ENCODE assay signal across 8 cellular contexts in the genomic region with DNA sequence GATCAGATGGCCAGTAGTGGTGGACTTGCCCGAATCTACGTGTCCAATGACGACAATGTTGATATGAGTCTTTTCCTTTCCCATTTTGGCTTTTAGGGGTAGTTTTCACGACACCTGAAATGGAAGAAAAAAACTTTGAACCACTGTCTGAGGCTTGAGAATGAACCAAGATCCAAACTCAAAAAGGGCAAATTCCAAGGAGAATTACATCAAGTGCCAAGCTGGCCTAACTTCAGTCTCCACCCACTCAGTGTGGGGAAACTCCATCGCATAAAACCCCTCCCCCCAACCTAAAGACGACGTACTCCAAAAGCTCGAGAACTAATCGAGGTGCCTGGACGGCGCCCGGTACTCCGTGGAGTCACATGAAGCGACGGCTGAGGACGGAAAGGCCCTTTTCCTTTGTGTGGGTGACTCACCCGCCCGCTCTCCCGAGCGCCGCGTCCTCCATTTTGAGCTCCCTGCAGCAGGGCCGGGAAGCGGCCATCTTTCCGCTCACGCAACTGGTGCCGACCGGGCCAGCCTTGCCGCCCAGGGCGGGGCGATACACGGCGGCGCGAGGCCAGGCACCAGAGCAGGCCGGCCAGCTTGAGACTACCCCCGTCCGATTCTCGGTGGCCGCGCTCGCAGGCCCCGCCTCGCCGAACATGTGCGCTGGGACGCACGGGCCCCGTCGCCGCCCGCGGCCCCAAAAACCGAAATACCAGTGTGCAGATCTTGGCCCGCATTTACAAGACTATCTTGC. TPM values are rescaled to one million over a fixed set of nuclear protein-coding genes. Genes with fewer than 3 reads are reported as not detected.
DNase-seq lines count a peak whose midpoint lies in the region; ATAC-seq and TF ChIP-seq lines count a peak whose summit lies in the region.

No MANE protein-coding gene starts in this region.

- peak overlapping the region; percentile 97 for H3K27ac ChIP-seq in mammary epithelial cell (ENCODE audit: insufficient read depth, low read depth, low read length)
- peak overlapping the region; percentile 83 to 100 (median 98) for H3K27ac ChIP-seq in skin epidermis

- peak overlapping the region; percentile 98 for H3K4me3 Mint-ChIP-seq in WTC11
- H3K4me3 Mint-ChIP-seq in immature natural killer cell: peak overlapping the region; percentile 90 to 98 (median 97)

- TSS peak; percentile 7 for BruUV-seq in mammary epithelial cell (replicated peaks; lab: Mats Ljungman, UMichigan)

- no peaks in the 10 kb centered on the region for H3K9me3 ChIP-seq in mammary epithelial cell (replicated peaks; ENCODE audit: insufficient read depth, low read length)

- in situ Hi-C loops in mammary epithelial cell (cut with MboI; ENCODE audit: low sequenced_read_pairs in 2 of 2): loop anchor here (5.0 to 25.0 kb wide), 2 partner anchors 62 to 92 kb away; no protein-coding TSS in a partner anchor

- DNase-seq in DMS 273 (lab: John Stamatoyannopoulos, UW; ENCODE audit: unreplicated experiment): peak; percentile 67
- no peak for DNase-seq in DMS 273 treated with DMSO at 0.1 percent for 48 hours (lab: John Stamatoyannopoulos, UW)
- peak; percentile 73 for DNase-seq in NAMALWA (ENCODE audit: low spot score)
- peak; percentile 38 for DNase-seq in WTC11 (ENCODE audit: low spot score)
- peak; percentile 76 for DNase-seq in mammary epithelial cell
- peak; percentile 79 to 81 (median 79) for DNase-seq in immature natural killer cell

- CTCF ChIA-PET in WTC11 (lab: Charles Lee): interaction anchor here (2.9 kb wide), 1 partner anchor 133 kb away, joined by 24 read pairs; a partner anchor contains a TSS
- CTCF ChIA-PET in mammary epithelial cell (lab: Charles Lee; ENCODE audit: low non-redundant PET): no interaction called here

- POLR2A ChIA-PET in WTC11 (lab: Charles Lee): interaction anchor here (0.6 to 3.5 kb wide), 14 partner anchors 28 to 134 kb away, joined by 3 to 33 read pairs (median 7); a partner anchor contains a TSS

- H3K9me3 Mint-ChIP-seq in WTC11 (no peaks in the 10 kb centered on the region), immature natural killer cell (no peaks in the 10 kb centered on the region)

- H3K27ac Mint-ChIP-seq in WTC11: peak overlapping the region; percentile 100
- H3K27ac Mint-ChIP-seq in immature natural killer cell: peak overlapping the region; percentile 97 to 100 (median 99)

- dilution Hi-C loops in mammary epithelial cell (cut with HindIII; ENCODE audit: low sequenced_read_pairs): loop anchor here (5.0 to 10.0 kb wide), 3 partner anchors 43 to 135 kb away; a partner anchor contains a TSS

- H3K27me3 Mint-ChIP-seq in WTC11 (ENCODE audit: low read depth) (peaks cover 12% of the 10 kb centered on the region), immature natural killer cell (ENCODE audit: low read depth in 3 of 3) (peaks cover 17 to 48% (median 43%) of the 10 kb centered on the region in 3 donors)

- peaks cover 32% of the 10 kb centered on the region for H3K36me3 ChIP-seq in mammary epithelial cell (ENCODE audit: insufficient read depth, low read length)

- peak overlapping the region; percentile 84 for H3K4me2 ChIP-seq in mammary epithelial cell (ENCODE audit: insufficient read depth, low read depth, low read length)

- no peak for ATAC-seq in WTC11
- no peak for ATAC-seq in GM21367 (IDR thresholded peaks at IDR 0.05; ENCODE audit: unreplicated experiment)

- 2% methylated on average over 46 of the region's 55 CpGs for WGBS in mammary epithelial cell (ENCODE audit: low coverage, missing lambda C conversion rate)

- H3K4me1 Mint-ChIP-seq in WTC11 (peaks cover 61% of the 10 kb centered on the region), immature natural killer cell (peaks cover 78 to 81% of the 10 kb centered on the region in 2 donors)

- H3K4me1 ChIP-seq in mammary epithelial cell (ENCODE audit: insufficient read depth, low read length): peaks cover 19% of the 10 kb centered on the region

- H3K36me3 Mint-ChIP-seq in WTC11: peaks cover 59% of the 10 kb centered on the region
- peaks cover 11 to 48% (median 22%) of the 10 kb centered on the region in 3 donors for H3K36me3 Mint-ChIP-seq in immature natural killer cell

- no peak for TF ChIP-seq CTCF in WTC11 (IDR thresholded peaks at IDR 0.05)
- no peak for TF ChIP-seq CTCF in mammary epithelial cell (conservative IDR thresholded peaks at IDR 0.05 in 1 of 2, IDR thresholded peaks at IDR 0.05 in 1 of 2; ENCODE audit: extremely low read depth in 1 of 2, insufficient read depth in 1 of 2, low read depth in 1 of 2, low read length in 2 of 2)

- peaks cover 53% of the 10 kb centered on the region for H3K79me2 ChIP-seq in mammary epithelial cell (ENCODE audit: insufficient read depth, low read length)

- H3K4me3 ChIP-seq in mammary epithelial cell (replicated peaks in 1 of 3; ENCODE audit: insufficient read depth in 1 of 3, low read depth in 2 of 3, low read length in 3 of 3) (peak overlapping the region; percentile 67 to 93 (median 79)), skin epidermis (peak overlapping the region; percentile 70 to 86 (median 77))

- H4K20me1 ChIP-seq in mammary epithelial cell (ENCODE audit: insufficient read depth, low read length): peaks cover 19% of the 10 kb centered on the region

- H3K27me3 ChIP-seq in mammary epithelial cell (ENCODE audit: insufficient read depth, low read length): no peaks in the 10 kb centered on the region

- no peak overlapping the region for H2AFZ ChIP-seq in mammary epithelial cell (ENCODE audit: low read depth, low read length)

- peak overlapping the region; percentile 99 for H3K9ac ChIP-seq in mammary epithelial cell (ENCODE audit: insufficient read depth, low read length)

- intact Hi-C loops in mammary epithelial cell (cut with micrococcal nuclease): loop anchor here (5.0 kb wide), 1 partner anchor 1687 kb away; a partner anchor contains a TSS

TF ChIP-seq in WTC11, 78 proteins besides CTCF, POLR2A, EP300 and RAD21 (continues in another document):
- TF ChIP-seq CREB1 (CRISPR knock-in tag; IDR thresholded peaks at IDR 0.05): no peak
- no peak; the same call in 1 of the 2 replicates for TF ChIP-seq SP1 (CRISPR knock-in tag; conservative IDR thresholded peaks at IDR 0.05)
- no peak for TF ChIP-seq SMAD4 (CRISPR knock-in tag; IDR thresholded peaks at IDR 0.05)
- no peak for TF ChIP-seq ZNF396 (CRISPR knock-in tag; IDR thresholded peaks at IDR 0.05; ENCODE audit: borderline replicate concordance)
- TF ChIP-seq, protein P1, sequence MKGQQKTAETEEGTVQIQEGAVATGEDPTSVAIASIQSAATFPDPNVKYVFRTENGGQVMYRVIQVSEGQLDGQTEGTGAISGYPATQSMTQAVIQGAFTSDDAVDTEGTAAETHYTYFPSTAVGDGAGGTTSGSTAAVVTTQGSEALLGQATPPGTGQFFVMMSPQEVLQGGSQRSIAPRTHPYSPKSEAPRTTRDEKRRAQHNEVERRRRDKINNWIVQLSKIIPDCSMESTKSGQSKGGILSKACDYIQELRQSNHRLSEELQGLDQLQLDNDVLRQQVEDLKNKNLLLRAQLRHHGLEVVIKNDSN (CRISPR knock-in tag; IDR thresholded peaks at IDR 0.05): no peak
- no peak; the same call in 1 of the 2 replicates for TF ChIP-seq NFYB (CRISPR knock-in tag; conservative IDR thresholded peaks at IDR 0.05; ENCODE audit: low read depth)
- TF ChIP-seq KAT7 (CRISPR knock-in tag; IDR thresholded peaks at IDR 0.05; ENCODE audit: borderline replicate concordance): peak; percentile 98
- no peak for TF ChIP-seq IRF2 (CRISPR knock-in tag; IDR thresholded peaks at IDR 0.05; ENCODE audit: borderline replicate concordance, low read depth)
- TF ChIP-seq MXD4 (CRISPR knock-in tag; IDR thresholded peaks at IDR 0.05; ENCODE audit: borderline replicate concordance): no peak
- TF ChIP-seq ZNF263 (CRISPR knock-in tag; IDR thresholded peaks at IDR 0.05; ENCODE audit: low read depth): peak; percentile 87; the same call in 1 of the 2 replicates
- TF ChIP-seq ELF4 (CRISPR knock-in tag; IDR thresholded peaks at IDR 0.05; ENCODE audit: low read depth): 0 out of 2 replicates have a peak, but pooled peaks have one; percentile 76
- TF ChIP-seq, protein P2, sequence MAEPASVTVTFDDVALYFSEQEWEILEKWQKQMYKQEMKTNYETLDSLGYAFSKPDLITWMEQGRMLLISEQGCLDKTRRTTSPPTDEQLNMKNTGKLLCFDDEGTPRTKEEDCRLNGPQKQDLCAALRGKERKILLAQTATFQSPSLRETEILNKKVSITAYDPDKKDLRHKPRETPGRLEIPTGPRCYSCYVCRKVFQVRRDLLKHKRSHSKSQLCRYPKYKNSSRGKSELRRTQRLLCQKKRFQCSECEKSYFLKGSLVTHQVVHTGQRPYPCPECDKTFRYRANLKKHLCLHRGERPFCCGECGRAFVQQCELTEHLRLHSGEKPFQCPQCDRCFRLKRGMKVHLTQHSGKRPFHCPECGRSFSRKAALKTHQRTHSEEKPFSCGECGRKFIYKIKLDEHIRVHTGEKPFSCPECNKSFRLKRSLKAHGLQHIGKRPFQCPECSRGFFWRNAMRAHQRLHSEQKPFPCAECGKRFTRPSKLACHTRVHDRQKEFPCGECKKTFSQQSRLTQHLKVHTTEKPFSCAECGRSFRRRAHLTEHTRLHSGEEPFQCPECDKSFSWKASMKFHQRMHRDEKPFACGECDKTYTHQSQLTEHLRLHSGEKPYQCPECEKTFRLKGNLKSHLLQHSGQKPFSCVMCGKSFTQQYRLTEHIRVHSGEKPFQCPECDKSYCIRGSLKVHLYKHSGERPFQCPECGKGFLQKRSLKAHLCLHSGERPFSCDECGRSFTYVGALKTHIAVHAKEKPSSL (CRISPR knock-in tag; conservative IDR thresholded peaks at IDR 0.05): peak; percentile 64
- no peak for TF ChIP-seq TEAD1 (CRISPR knock-in tag; IDR thresholded peaks at IDR 0.05)
- TF ChIP-seq, protein P3, sequence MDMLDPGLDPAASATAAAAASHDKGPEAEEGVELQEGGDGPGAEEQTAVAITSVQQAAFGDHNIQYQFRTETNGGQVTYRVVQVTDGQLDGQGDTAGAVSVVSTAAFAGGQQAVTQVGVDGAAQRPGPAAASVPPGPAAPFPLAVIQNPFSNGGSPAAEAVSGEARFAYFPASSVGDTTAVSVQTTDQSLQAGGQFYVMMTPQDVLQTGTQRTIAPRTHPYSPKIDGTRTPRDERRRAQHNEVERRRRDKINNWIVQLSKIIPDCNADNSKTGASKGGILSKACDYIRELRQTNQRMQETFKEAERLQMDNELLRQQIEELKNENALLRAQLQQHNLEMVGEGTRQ (CRISPR knock-in tag; IDR thresholded peaks at IDR 0.05): no peak

RNA-seq across cellular contexts. Expression of a gene that starts 0.7 kb away (rescaled TPM):
- total RNA-seq in WTC11 (2021) (11,564 to 13,111 TPM (median 12,917 TPM) in 3 replicates), mammary epithelial cell (over 10,000 TPM in 1 of 2 donors, 1,000 to 10,000 TPM in 1; 7,332 to 17,769 TPM)
- polyA plus RNA-seq in mammary epithelial cell (9,911 TPM), immature natural killer cell (over 10,000 TPM in 1 of 3 donors, 1,000 to 10,000 TPM in 2; 4,920 to 10,209 (median 5,498) TPM)
- 7,532 TPM for polyA minus RNA-seq in mammary epithelial cell

RNA-seq across cellular contexts. Expression of a gene that starts 58.6 kb away (rescaled TPM):
- 24.1 to 32.4 TPM (median 28.2 TPM) in 3 replicates for total RNA-seq in WTC11 (2021)
- total RNA-seq in mammary epithelial cell: 10 to 100 TPM; 30.9 to 41.8 TPM
- 24.7 TPM for polyA plus RNA-seq in mammary epithelial cell
- polyA minus RNA-seq in mammary epithelial cell: 29.0 TPM
- 10 to 100 TPM; 12.3 to 40.4 (median 28.5) TPM for polyA plus RNA-seq in immature natural killer cell
